In genomic region chr4:148239406-148239805, GRCh38 we compare ENCODE assay signal across 18 cellular contexts.
DNase-seq lines count a peak whose midpoint lies in the region; ATAC-seq and TF ChIP-seq lines count a peak whose summit lies in the region.
"Had no signal": no experiment of that assay in that cellular context is flagged by ENCODE, and none has a peak within 500 bp of the region (broad histone marks: within the 10 kb centered on the region; RNA-seq: fewer than 3 reads in every experiment).

No MANE protein-coding gene starts in this region.

- H3K27ac ChIP-seq in right cardiac atrium (ENCODE audit: low read length): no peak overlapping the region

- peaks cover 8% of the 10 kb centered on the region for H3K4me1 Mint-ChIP-seq in activated naive CD4-positive, alpha-beta T cell treated with anti-CD3 and anti-CD28 coated beads for 36 hours (ENCODE audit: low read depth)
- H3K4me1 Mint-ChIP-seq: B cell had no signal

- CTCF ChIA-PET in activated naive CD4-positive, alpha-beta T cell treated with anti-CD3 and anti-CD28 coated beads for 36 hours (lab: Charles Lee): no interaction called here
- CTCF ChIA-PET in HEK293T (lab: Yijun Ruan, JAX): no interaction called here

- H3K9me3 Mint-ChIP-seq in activated naive CD4-positive, alpha-beta T cell treated with anti-CD3 and anti-CD28 coated beads for 36 hours: no peaks in the 10 kb centered on the region
- H3K9me3 Mint-ChIP-seq: CD8-positive, alpha-beta T cell had no signal

- no peak overlapping the region for H3K4me3 Mint-ChIP-seq in activated naive CD4-positive, alpha-beta T cell treated with anti-CD3 and anti-CD28 coated beads for 36 hours
- H3K4me3 Mint-ChIP-seq: B cell; CD8-positive, alpha-beta T cell had no signal

- H3K36me3 Mint-ChIP-seq in activated naive CD4-positive, alpha-beta T cell treated with anti-CD3 and anti-CD28 coated beads for 36 hours (ENCODE audit: low read depth): peaks cover 2% of the 10 kb centered on the region

- 85% methylated on average over 2 of the region's 2 CpGs for WGBS in right cardiac atrium

- POLR2A ChIA-PET in HEK293T (lab: Yijun Ruan, JAX): no interaction called here

- peak; percentile 6 for DNase-seq in activated naive CD4-positive, alpha-beta T cell treated with anti-CD3 and anti-CD28 coated beads for 36 hours
- no peak for DNase-seq in activated naive CD4-positive, alpha-beta T cell treated with anti-CD3 and anti-CD28 coated beads, Interleukin-2, amount 50 U/mL, for 16 hours
- DNase-seq in HEK293T (ENCODE audit: extremely low spot score) (no peak), NCI-H82 treated with DMSO at 0.1 percent for 48 hours (lab: John Stamatoyannopoulos, UW; ENCODE audit: unreplicated experiment) (peak; percentile 28), right cardiac atrium (peak in 2 of 3 donors; percentile 49 to 63), NCI-H2196 (lab: John Stamatoyannopoulos, UW; ENCODE audit: unreplicated experiment) (no peak), MV-4-11 (lab: John Stamatoyannopoulos, UW) (no peak), HCEC 1CT (no peak)
- DNase-seq: EL; GOT3; NCI-H1048; NCI-H2107; NCI-H345; NK-92 treated with Interleukin-12 subunit alpha and Interleukin-12 subunit beta, amount 100 ng/mL, for 24 hours; PC-3; SK-N-SH had no signal

- no peaks in the 10 kb centered on the region for H3K27me3 ChIP-seq in right cardiac atrium (ENCODE audit: control insufficient read depth, insufficient read depth)

- H3K4me1 ChIP-seq in right cardiac atrium (ENCODE audit: control insufficient read depth, insufficient read depth, low read length): peaks cover 6% of the 10 kb centered on the region

- H3K27ac Mint-ChIP-seq in activated naive CD4-positive, alpha-beta T cell treated with anti-CD3 and anti-CD28 coated beads for 36 hours: no peak overlapping the region
- H3K27ac Mint-ChIP-seq: B cell had no signal

- H3K4me3 ChIP-seq in right cardiac atrium (ENCODE audit: low read length): no peak overlapping the region

- ATAC-seq in right cardiac atrium: no peak
- ATAC-seq: CD8-positive, alpha-beta T cell; PC-3 had no signal

- no peaks in the 10 kb centered on the region for H3K27me3 Mint-ChIP-seq in activated naive CD4-positive, alpha-beta T cell treated with anti-CD3 and anti-CD28 coated beads for 36 hours (ENCODE audit: low read depth)
- H3K27me3 Mint-ChIP-seq: B cell had no signal

- H3K9me3 ChIP-seq in right cardiac atrium (ENCODE audit: control insufficient read depth, low read length): no peaks in the 10 kb centered on the region
- H3K9me3 ChIP-seq: SK-N-SH had no signal

- intact Hi-C loops in activated naive CD4-positive, alpha-beta T cell treated with anti-CD3 and anti-CD28 coated beads for 36 hours (cut with micrococcal nuclease): no loop called here
- intact Hi-C loops in right cardiac atrium (cut with DNase I): no loop called here

TF ChIP-seq in HEK293T, 16 proteins besides CTCF, POLR2A, EP300 and RAD21:
- TF ChIP-seq LEF1 (IDR thresholded peaks at IDR 0.05; ENCODE audit: borderline replicate concordance): no peak
- TF ChIP-seq L3MBTL2 (conservative IDR thresholded peaks at IDR 0.05): peak; percentile 36; the same call in 1 of the 2 replicates
TF ChIP-seq in HEK293T: peak in this region for 1.

Comparison
In these comparisons a context has a peak if more than half of its experiments do, and no peak if none do; other contexts are left out.
1. DNase-seq: peak in activated naive CD4-positive, alpha-beta T cell treated with anti-CD3 and anti-CD28 coated beads for 36 hours (single experiment), NCI-H82 treated with DMSO at 0.1 percent for 48 hours (single experiment) and right cardiac atrium (2 of 3); none in activated naive CD4-positive, alpha-beta T cell treated with anti-CD3 and anti-CD28 coated beads, Interleukin-2, amount 50 U/mL, for 16 hours (single experiment), HEK293T (single experiment), NCI-H2196 (single experiment), MV-4-11 (single experiment) and HCEC 1CT (single experiment).